Comparison of ENCODE assay signal across 15 cellular contexts in genomic region chr2:176643711-176644110, GRCh38.
DNase-seq lines count a peak whose midpoint lies in the region; TF ChIP-seq lines count a peak whose summit lies in the region.
"Had no signal": no experiment of that assay in that cellular context is flagged by ENCODE, and none has a peak within 500 bp of the region (broad histone marks: within the 10 kb centered on the region; RNA-seq: fewer than 3 reads in every experiment).

No MANE protein-coding gene starts in this region.

- intact Hi-C loops in testis (cut with DNase I; ENCODE audit: low total_unique reads) (no loop called here), head of caudate nucleus (cut with DNase I) (no loop called here)

- no peaks in the 10 kb centered on the region for H3K27me3 ChIP-seq in testis

- TF ChIP-seq CTCF in epithelial cell of esophagus (IDR thresholded peaks at IDR 0.05; ENCODE audit: insufficient read depth, low read depth, low read length, missing control alignments) (no peak), testis (IDR thresholded peaks at IDR 0.05) (no peak)

- H3K9me3 ChIP-seq in testis: no peaks in the 10 kb centered on the region
- H3K9me3 ChIP-seq: HAP-1 had no signal

- no peaks in the 10 kb centered on the region for H3K36me3 ChIP-seq in testis (ENCODE audit: low read depth, missing control alignments)
- H3K36me3 ChIP-seq: HAP-1 had no signal

- H3K4me1 ChIP-seq in testis: peaks cover 5% of the 10 kb centered on the region
- H3K4me1 ChIP-seq: HAP-1 had no signal

- TF ChIP-seq POLR2A in testis (IDR thresholded peaks at IDR 0.05): no peak

- peak; percentile 45 for DNase-seq in DMS 273 (lab: John Stamatoyannopoulos, UW; ENCODE audit: unreplicated experiment)
- no peak for DNase-seq in DMS 273 treated with DMSO at 0.1 percent for 48 hours (lab: John Stamatoyannopoulos, UW)
- peak; percentile 77 for DNase-seq in NCI-H510A treated with DMSO at 0.1 percent for 48 hours (lab: John Stamatoyannopoulos, UW)
- DNase-seq in epithelial cell of esophagus (ENCODE audit: low read depth): peak; percentile 18
- DNase-seq in testis: peak; percentile 53
- DNase-seq in head of caudate nucleus: no peak
- DNase-seq in effector CD8-positive, alpha-beta T cell (lab: John Stamatoyannopoulos, UW): no peak
- no peak for DNase-seq in T-helper 2 cell
- DNase-seq: activated CD4-positive, alpha-beta T cell treated with anti-CD3 and anti-CD28 coated beads for 4 hours; activated naive CD4-positive, alpha-beta T cell treated with anti-CD3 and anti-CD28 coated beads, Interleukin-2, amount 50 U/mL, for 16 hours; naive B cell; stimulated activated CD4-positive, alpha-beta T cell treated with anti-CD3 and anti-CD28 coated beads, Interleukin-15, amount 100 ng/mL, for 24 hours; stimulated activated naive CD4-positive, alpha-beta T cell had no signal

- H3K27ac ChIP-seq in testis: no peak overlapping the region
- H3K27ac ChIP-seq: 22Rv1 had no signal

- H3K4me3 ChIP-seq in epithelial cell of esophagus (ENCODE audit: low read length) (no peak overlapping the region), testis (no peak overlapping the region)
- H3K4me3 ChIP-seq: HAP-1 had no signal

- WGBS in testis, 2 donors: 23 to 37% methylated on average over 6 of the region's 6 CpGs

Comparison
In these comparisons a context has a peak if more than half of its experiments do, and no peak if none do; other contexts are left out.
1. DNase-seq: peak in DMS 273 (single experiment), NCI-H510A treated with DMSO at 0.1 percent for 48 hours (single experiment), epithelial cell of esophagus (single experiment) and testis (single experiment); none in DMS 273 treated with DMSO at 0.1 percent for 48 hours (single experiment), head of caudate nucleus (0 of 42), effector CD8-positive, alpha-beta T cell (single experiment) and T-helper 2 cell (0 of 5).